ENCODE assay signal across 7 cellular contexts in genomic region chr5:148957591-148958202, GRCh38.
A peak's percentile ranks its signal among the peaks of the same experiment; 100 is the strongest.
DNase-seq lines count a peak whose midpoint lies in the region; ATAC-seq and TF ChIP-seq lines count a peak whose summit lies in the region.

No MANE protein-coding gene starts in this region.

- H3K4me3 ChIP-seq in GM06990 (replicated peaks; ENCODE audit: low read depth, low read length) (no peak overlapping the region), Panc1 (ENCODE audit: low read depth in 2 of 2, low read length in 2 of 2) (no peak overlapping the region)

- peak; percentile 89 for TF ChIP-seq CTCF in GM06990 (IDR thresholded peaks at IDR 0.05; ENCODE audit: insufficient read depth, low read length, poor library complexity, severe bottlenecking)
- peak; percentile 86 for TF ChIP-seq CTCF in Panc1 (IDR thresholded peaks at IDR 0.05)

- H3K27me3 ChIP-seq in GM06990 (replicated peaks; ENCODE audit: control insufficient read depth, insufficient read depth, low read length) (no peaks in the 10 kb centered on the region), Panc1 (ENCODE audit: control insufficient read depth, insufficient read depth, low read length) (no peaks in the 10 kb centered on the region)

- intact Hi-C loops in Panc1 (cut with micrococcal nuclease; ENCODE audit: unreplicated experiment), result no loop called here

- no peaks in the 10 kb centered on the region for H3K9me3 ChIP-seq in Panc1 (ENCODE audit: control insufficient read depth, insufficient read depth, low read depth, low read length)

- no TSS peak for BruUV-seq in Panc1 (replicated peaks; lab: Mats Ljungman, UMichigan)

- POLR2A ChIA-PET in Panc1 (lab: Charles Lee), result no interaction called here

- no peaks in the 10 kb centered on the region for H3K4me1 ChIP-seq in Panc1 (ENCODE audit: control insufficient read depth, insufficient read depth, low read length)

- peak; percentile 63 for ATAC-seq in HG02623 (IDR thresholded peaks at IDR 0.05; ENCODE audit: unreplicated experiment)
- ATAC-seq in Panc1, result peak; percentile 46

- no peaks in the 10 kb centered on the region for H3K36me3 ChIP-seq in GM06990 (ENCODE audit: control insufficient read depth, insufficient read depth, low read length)
- no peaks in the 10 kb centered on the region for H3K36me3 ChIP-seq in Panc1 (ENCODE audit: control insufficient read depth, insufficient read depth, low read length)

- in situ Hi-C loops in Panc1 (cut with HindIII; ENCODE audit: low pct_unique_long_range_greater_than_20kb, low sequenced_read_pairs), result no loop called here

- H3K27ac ChIP-seq in Panc1 (ENCODE audit: low read length), result no peak overlapping the region

- DNase-seq in GM06990 (ENCODE audit: extremely low read depth, insufficient read length) (no peak), Panc1 (ENCODE audit: low read depth, low spot score) (no peak), iPS-NIHi11 (ENCODE audit: low spot score) (peak; percentile 74), DMS153 (lab: John Stamatoyannopoulos, UW) (no peak)
- peak; percentile 45 for DNase-seq in activated naive CD4-positive, alpha-beta T cell treated with anti-CD3 and anti-CD28 coated beads, Interleukin-2, amount 50 U/mL, for 16 hours
- DNase-seq in stimulated activated CD4-positive, alpha-beta T cell treated with anti-CD3 and anti-CD28 coated beads, TNF-alpha, amount 100 ng/mL, for 1 hour (ENCODE audit: low read depth in 3 of 3, low spot score in 1 of 3), result peak in 2 of 3 donors; percentile 3 to 18

- CTCF ChIA-PET in Panc1 (lab: Charles Lee), result interaction anchor here (0.5 to 1.1 kb wide), 4 partner anchors 15 to 460 kb away, joined by 3 to 5 read pairs (median 3); no protein-coding TSS in a partner anchor

Comparison
In these comparisons a context has a peak if more than half of its experiments do, and no peak if none do; other contexts are left out.
1. DNase-seq: peak in activated naive CD4-positive, alpha-beta T cell treated with anti-CD3 and anti-CD28 coated beads, Interleukin-2, amount 50 U/mL, for 16 hours (single experiment), iPS-NIHi11 (single experiment) and stimulated activated CD4-positive, alpha-beta T cell treated with anti-CD3 and anti-CD28 coated beads, TNF-alpha, amount 100 ng/mL, for 1 hour (2 of 3); none in GM06990 (single experiment), Panc1 (single experiment) and DMS153 (single experiment).